Comparison of ENCODE assay signal across 13 cellular contexts in the genomic region with DNA sequence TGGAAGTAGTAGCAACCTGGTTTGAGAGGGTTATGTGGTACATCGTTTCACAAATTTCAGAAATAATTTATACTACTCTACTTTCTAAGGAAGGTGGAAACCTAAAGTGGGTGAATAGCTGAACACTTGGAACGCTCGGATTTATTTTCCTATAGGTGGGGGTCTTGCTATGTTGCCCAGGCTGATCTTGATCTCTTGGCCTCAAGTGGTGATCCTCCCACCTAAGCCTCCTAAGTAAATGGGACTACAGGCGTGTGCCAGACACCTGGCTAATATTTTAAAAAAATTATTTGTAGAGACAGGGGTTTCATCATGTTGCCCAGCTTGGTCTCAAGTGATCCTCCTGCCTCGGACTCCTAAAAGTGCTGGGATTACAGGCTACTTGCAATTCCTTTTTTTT. TPM values are rescaled to one million over a fixed set of nuclear protein-coding genes. Genes with fewer than 3 reads are reported as not detected.
DNase-seq lines count a peak whose midpoint lies in the region; ATAC-seq and TF ChIP-seq lines count a peak whose summit lies in the region.
"Had no signal": no experiment of that assay in that cellular context is flagged by ENCODE, and none has a peak within 500 bp of the region (broad histone marks: within the 10 kb centered on the region; RNA-seq: fewer than 3 reads in every experiment).

No MANE protein-coding gene starts in this region.

- H3K9me3 Mint-ChIP-seq in CD4-positive, alpha-beta memory T cell = peaks cover 0 to under 1% (median 0%) of the 10 kb centered on the region in 8 donors
- H3K9me3 Mint-ChIP-seq: neural crest cell had no signal

- peaks cover 15 to 59% of the 10 kb centered on the region in 2 donors for H3K36me3 Mint-ChIP-seq in CD4-positive, alpha-beta memory T cell

- no peak overlapping the region for H3K4me3 ChIP-seq in CD4-positive, alpha-beta memory T cell (ENCODE audit: low read length in 2 of 2)
- H3K4me3 ChIP-seq in OCI-LY7 (ENCODE audit: low read depth, low read length, poor library complexity, severe bottlenecking) = no peak overlapping the region
- peak overlapping the region; percentile 92 for H3K4me3 ChIP-seq in psoas muscle
- H3K4me3 ChIP-seq: SJSA1 had no signal

- no peaks in the 10 kb centered on the region for H3K9me2 ChIP-seq in OCI-LY7 (ENCODE audit: insufficient read depth, low read length)

- no peak overlapping the region for H2AFZ ChIP-seq in OCI-LY7 (ENCODE audit: low read length)

- no TSS peak for BruUV-seq in OCI-LY7 (replicated peaks; lab: Mats Ljungman, UMichigan)

- no peaks in the 10 kb centered on the region for H3K36me3 ChIP-seq in CD4-positive, alpha-beta memory T cell (ENCODE audit: insufficient read depth, low read length)
- H3K36me3 ChIP-seq in OCI-LY7 (ENCODE audit: insufficient read depth, low read length) (peaks cover 90% of the 10 kb centered on the region), psoas muscle (ENCODE audit: insufficient read depth in 1 of 2, low read depth in 1 of 2) (peaks cover 0 to under 1% of the 10 kb centered on the region in 2 donors)

- H3K4me3 Mint-ChIP-seq in CD4-positive, alpha-beta memory T cell = peak overlapping the region in 6 of 8 donors; percentile 29 to 70 (median 44)

- 81 to 89% (median 85%) methylated on average over 5 of the region's 5 CpGs for WGBS in psoas muscle, 3 donors

- no peaks in the 10 kb centered on the region for H3K9me3 ChIP-seq in CD4-positive, alpha-beta memory T cell (ENCODE audit: control insufficient read depth in 1 of 2, low read length in 2 of 2)
- no peaks in the 10 kb centered on the region for H3K9me3 ChIP-seq in OCI-LY7 (ENCODE audit: low read length)
- no peaks in the 10 kb centered on the region for H3K9me3 ChIP-seq in psoas muscle
- H3K9me3 ChIP-seq: SJSA1 had no signal

- H3K27me3 ChIP-seq in CD4-positive, alpha-beta memory T cell (ENCODE audit: insufficient read depth, low read length) = no peaks in the 10 kb centered on the region
- H3K27me3 ChIP-seq in psoas muscle (ENCODE audit: insufficient read depth in 3 of 3, low read length in 2 of 3) = no peaks in the 10 kb centered on the region
- H3K27me3 ChIP-seq: foreskin keratinocyte, SJSA1 had no signal

- no peak for DNase-seq in CD4-positive, alpha-beta memory T cell
- no peak for DNase-seq in OCI-LY7 (ENCODE audit: low spot score)
- no peak for DNase-seq in epithelial cell of prostate (ENCODE audit: low read depth, low spot score)
- no peak for DNase-seq in psoas muscle
- no peak for DNase-seq in HuH-7.5 (ENCODE audit: low spot score)
- DNase-seq in retina = no peak
- DNase-seq: activated CD4-positive, alpha-beta T cell treated with anti-CD3 and anti-CD28 coated beads for 4 hours; activated gamma-delta T cell; foreskin keratinocyte; NCI-H1105 treated with DMSO at 0.1 percent for 48 hours had no signal

- POLR2A ChIA-PET in CD4-positive, alpha-beta memory T cell (lab: Charles Lee; ENCODE audit: partially characterized antibody) = interaction anchor here (1.6 to 18.8 kb wide), 2 partner anchors 9 to 21 kb away, joined by 4 to 760 read pairs; no protein-coding TSS in a partner anchor
- POLR2A ChIA-PET in OCI-LY7 (lab: Charles Lee) = interaction anchor here (0.9 to 2.7 kb wide), 8 partner anchors 9 to 81 kb away, joined by 3 to 9 read pairs (median 5); no protein-coding TSS in a partner anchor

- no peaks in the 10 kb centered on the region; the same call in 1 of the 2 replicates for H3K79me2 ChIP-seq in OCI-LY7 (ENCODE audit: insufficient read depth, low read depth, low read length)

- intact Hi-C loops in CD4-positive, alpha-beta memory T cell (cut with micrococcal nuclease) = no loop called here
- intact Hi-C loops in OCI-LY7 (cut with micrococcal nuclease; ENCODE audit: unreplicated experiment) (no loop called here), psoas muscle (cut with DNase I) (no loop called here)

- peaks cover 60% of the 10 kb centered on the region for H4K20me1 ChIP-seq in OCI-LY7 (ENCODE audit: insufficient read depth, low read length)

- H3K27me3 Mint-ChIP-seq in CD4-positive, alpha-beta memory T cell = no peaks in the 10 kb centered on the region

- CTCF ChIA-PET in CD4-positive, alpha-beta memory T cell (lab: Charles Lee; ENCODE audit: partially characterized antibody) = interaction anchor here (0.7 to 9.4 kb wide), 6 partner anchors 12 to 423 kb away, joined by 3 to 160 read pairs (median 3); no protein-coding TSS in a partner anchor
- CTCF ChIA-PET in OCI-LY7 (lab: Charles Lee; ENCODE audit: unreplicated experiment) = no interaction called here

- peak overlapping the region; percentile 33 for H3K27ac ChIP-seq in CD4-positive, alpha-beta memory T cell (ENCODE audit: low read depth, low read length)
- no peak overlapping the region for H3K27ac ChIP-seq in OCI-LY7 (ENCODE audit: low read depth, low read length, poor library complexity, severe bottlenecking)
- H3K27ac ChIP-seq in epithelial cell of prostate = peak overlapping the region; percentile 19
- H3K27ac ChIP-seq in psoas muscle = peak overlapping the region; percentile 100
- H3K27ac ChIP-seq: foreskin keratinocyte, SJSA1 had no signal

- H3K4me1 ChIP-seq in CD4-positive, alpha-beta memory T cell (ENCODE audit: insufficient read depth, low read length) = peaks cover 91% of the 10 kb centered on the region
- H3K4me1 ChIP-seq in OCI-LY7 (ENCODE audit: insufficient read depth, low read length, poor library complexity, severe bottlenecking) = peaks cover 64% of the 10 kb centered on the region
- H3K4me1 ChIP-seq in psoas muscle = peaks cover 61% of the 10 kb centered on the region

- H3K4me1 Mint-ChIP-seq in CD4-positive, alpha-beta memory T cell = peaks cover 51 to 95% (median 70%) of the 10 kb centered on the region in 4 donors

- ATAC-seq in psoas muscle (no peak), HG02610 (IDR thresholded peaks at IDR 0.05; ENCODE audit: unreplicated experiment) (no peak)

- TF ChIP-seq CTCF in OCI-LY7 (conservative IDR thresholded peaks at IDR 0.05; ENCODE audit: low read length) = no peak
- TF ChIP-seq CTCF in psoas muscle (IDR thresholded peaks at IDR 0.05) = no peak

- peak overlapping the region; percentile 27; the same call in 1 of the 2 replicates for H3K4me2 ChIP-seq in OCI-LY7 (ENCODE audit: low read length)

- peak overlapping the region in 6 of 7 donors; percentile 3 to 100 (median 64) for H3K27ac Mint-ChIP-seq in CD4-positive, alpha-beta memory T cell

RNA-seq across cellular contexts. Expression of a gene that starts 6.7 kb away (rescaled TPM):
- total RNA-seq in CD4-positive, alpha-beta memory T cell = 100 to 1,000 TPM; 213 to 224 TPM
- polyA plus RNA-seq in CD4-positive, alpha-beta memory T cell = 100 to 1,000 TPM; 109 to 244 TPM
- total RNA-seq in OCI-LY7 (2014; rRNA removed; shearing (Covaris generic)) = 50.1 and 52.5 TPM in 2 replicates
- 68.0 and 72.8 TPM in 2 replicates for total RNA-seq in OCI-LY7 (2022)
- total RNA-seq in psoas muscle = 10 to 100 TPM; 24.0 to 40.9 (median 27.0) TPM
- polyA plus RNA-seq in psoas muscle = 10 to 100 TPM in 1 of 3 donors, 1 to 10 TPM in 2; 6.2 to 18.1 (median 7.3) TPM
